8 cellular contexts compared by ENCODE assay signal in the genomic region with DNA sequence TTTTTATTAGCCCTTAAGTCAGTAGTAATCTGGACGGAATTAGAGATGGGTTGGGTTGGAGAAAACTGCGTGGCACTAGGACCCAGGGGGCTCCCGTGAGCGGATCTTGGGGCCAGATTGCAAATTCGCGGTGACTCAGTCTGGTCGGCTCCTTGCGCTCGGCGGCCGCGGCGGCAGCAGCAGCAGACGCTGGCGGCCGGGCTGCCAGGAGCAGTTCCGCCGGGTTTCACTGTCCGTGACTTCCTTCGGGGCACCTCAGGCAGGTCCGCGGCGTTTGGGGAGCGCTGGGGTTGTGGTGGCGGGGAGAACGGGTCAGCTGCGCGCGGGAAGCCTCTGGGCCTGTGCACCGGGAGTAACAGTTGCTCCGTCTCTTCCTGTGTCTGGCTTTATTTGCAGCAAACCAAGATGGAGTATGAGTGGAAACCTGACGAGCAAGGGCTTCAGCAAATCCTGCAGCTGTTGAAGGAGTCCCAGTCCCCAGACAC. TPM values are rescaled to one million over a fixed set of nuclear protein-coding genes. Genes with fewer than 3 reads are reported as not detected.
DNase-seq lines count a peak whose midpoint lies in the region; ATAC-seq and TF ChIP-seq lines count a peak whose summit lies in the region.

No MANE protein-coding gene starts in this region.

- POLR2A ChIA-PET in activated CD4-positive, alpha-beta memory T cell treated with anti-CD3 and anti-CD28 coated beads for 36 hours (lab: Charles Lee): interaction anchor here (1.1 to 2.6 kb wide), 5 partner anchors 9 to 528 kb away, joined by 3 to 31 read pairs (median 5); a partner anchor contains a TSS

- CTCF ChIA-PET in activated CD4-positive, alpha-beta memory T cell treated with anti-CD3 and anti-CD28 coated beads for 36 hours (lab: Charles Lee): interaction anchor here (3.0 kb wide), 1 partner anchor 29 kb away, joined by 20 read pairs; no protein-coding TSS in a partner anchor

- no peaks in the 10 kb centered on the region for H3K9me3 Mint-ChIP-seq in activated CD4-positive, alpha-beta memory T cell treated with anti-CD3 and anti-CD28 coated beads for 36 hours

- peak; percentile 67 for ATAC-seq in HG03457 (IDR thresholded peaks at IDR 0.05; ENCODE audit: unreplicated experiment)

- no peaks in the 10 kb centered on the region for H3K27me3 Mint-ChIP-seq in activated CD4-positive, alpha-beta memory T cell treated with anti-CD3 and anti-CD28 coated beads for 36 hours

- peaks cover 0 to 5% of the 10 kb centered on the region in 2 donors for H3K36me3 ChIP-seq in duodenal mucosa (ENCODE audit: control insufficient read depth in 1 of 2, insufficient read depth in 2 of 2, low read length in 2 of 2)

- H3K4me1 Mint-ChIP-seq in activated CD4-positive, alpha-beta memory T cell treated with anti-CD3 and anti-CD28 coated beads for 36 hours (ENCODE audit: low read depth): peaks cover 40% of the 10 kb centered on the region

- H3K27ac Mint-ChIP-seq in activated CD4-positive, alpha-beta memory T cell treated with anti-CD3 and anti-CD28 coated beads for 36 hours: peak overlapping the region; percentile 98

- TF ChIP-seq POLR2A in lower leg skin (IDR thresholded peaks at IDR 0.05): peak in 1 of 2 donors; percentile 16

- WGBS in lower leg skin, 2 donors: 0% methylated on average over 23 to 29 of the region's 32 CpGs

- H3K27ac ChIP-seq in duodenal mucosa (ENCODE audit: low read depth, low read length): peak overlapping the region; percentile 92

- no peak for TF ChIP-seq CTCF in lower leg skin (IDR thresholded peaks at IDR 0.05)

- peak overlapping the region; percentile 82 to 96 for H3K4me3 ChIP-seq in duodenal mucosa (ENCODE audit: low read depth in 1 of 2, low read length in 2 of 2)
- H3K4me3 ChIP-seq in lower leg skin (ENCODE audit: low read depth, poor library complexity, severe bottlenecking): peak overlapping the region; percentile 80

- H3K4me1 ChIP-seq in duodenal mucosa (ENCODE audit: control insufficient read depth in 1 of 2, insufficient read depth in 2 of 2, low read length in 2 of 2): peaks cover 31 to 40% of the 10 kb centered on the region in 2 donors

- peak overlapping the region; percentile 76 to 86 for H3K9ac ChIP-seq in duodenal mucosa (ENCODE audit: low read depth in 1 of 2, low read length in 2 of 2)

- H3K36me3 Mint-ChIP-seq in activated CD4-positive, alpha-beta memory T cell treated with anti-CD3 and anti-CD28 coated beads for 36 hours: peaks cover 25% of the 10 kb centered on the region

- no peaks in the 10 kb centered on the region for H3K9me3 ChIP-seq in duodenal mucosa (ENCODE audit: control insufficient read depth in 1 of 2, low read length in 2 of 2)

- peak; percentile 43 to 95 (median 86) for DNase-seq in C1 segment of cervical spinal cord (lab: John Stamatoyannopoulos, UW)
- DNase-seq in GM19240 (ENCODE audit: insufficient read length, low spot score): peak; percentile 61
- peak; percentile 66 for DNase-seq in NCI-H526 treated with DMSO at 0.1 percent for 48 hours (lab: John Stamatoyannopoulos, UW)
- DNase-seq in activated CD4-positive, alpha-beta memory T cell treated with anti-CD3 and anti-CD28 coated beads for 36 hours: peak; percentile 91
- DNase-seq in lower leg skin (ENCODE audit: low spot score in 2 of 2): peak; percentile 84 to 97
- peak; percentile 80 to 83 for DNase-seq in stimulated activated CD4-positive, alpha-beta T cell treated with anti-CD3 and anti-CD28 coated beads, Interleukin-4, amount 100 ng/mL, for 4 hours

- peak overlapping the region; percentile 99 for H3K4me3 Mint-ChIP-seq in activated CD4-positive, alpha-beta memory T cell treated with anti-CD3 and anti-CD28 coated beads for 36 hours

- intact Hi-C loops in activated CD4-positive, alpha-beta memory T cell treated with anti-CD3 and anti-CD28 coated beads for 36 hours (cut with micrococcal nuclease): loop anchor here (1.0 to 2.0 kb wide), 3 partner anchors 23 to 650 kb away; a partner anchor contains a TSS
- intact Hi-C loops in lower leg skin (cut with DNase I; ENCODE audit: low total_unique reads): no loop called here

- H3K27me3 ChIP-seq in duodenal mucosa (ENCODE audit: control insufficient read depth in 1 of 2, insufficient read depth in 2 of 2, low read length in 2 of 2): no peaks in the 10 kb centered on the region

RNA-seq across cellular contexts. Expression of a gene that starts 31.6 kb away (rescaled TPM):
- total RNA-seq in activated CD4-positive, alpha-beta memory T cell treated with anti-CD3 and anti-CD28 coated beads for 36 hours: 10 to 100 TPM; 92.0 to 95.4 TPM
- 10 to 100 TPM; 55.5 to 83.4 (median 66.2) TPM for total RNA-seq in lower leg skin

Comparison
In these comparisons a context has a peak if more than half of its experiments do, and no peak if none do; other contexts are left out.
1. Peak in every context shown above with its lines: DNase-seq, ATAC-seq, H3K4me3 ChIP-seq and H3K27ac ChIP-seq.